ENCODE assay signal across 7 cellular contexts in genomic region chr2:20609349-20609994, GRCh38. TPM values are rescaled to one million over a fixed set of nuclear protein-coding genes. Genes with fewer than 3 reads are reported as not detected.
DNase-seq lines count a peak whose midpoint lies in the region; ATAC-seq and TF ChIP-seq lines count a peak whose summit lies in the region.

No MANE protein-coding gene starts in this region.

- H3K4me3 ChIP-seq in ascending aorta (no peak overlapping the region), neuronal stem cell (ENCODE audit: low read length in 2 of 2) (no peak overlapping the region)

- no peak overlapping the region for H4K8ac ChIP-seq in neuronal stem cell (ENCODE audit: low read depth, low read length)

- no peak for TF ChIP-seq CTCF in ascending aorta (IDR thresholded peaks at IDR 0.05)

- no peak overlapping the region for H2BK12ac ChIP-seq in neuronal stem cell (ENCODE audit: low read length)

- no peak overlapping the region for H2BK120ac ChIP-seq in neuronal stem cell (ENCODE audit: low read depth, low read length)

- H3K4me2 ChIP-seq in neuronal stem cell (ENCODE audit: insufficient read depth, low read length, poor library complexity, severe bottlenecking), result no peak overlapping the region

- no peak overlapping the region for H3K23ac ChIP-seq in neuronal stem cell (ENCODE audit: low read depth, low read length, poor library complexity)

- H3K14ac ChIP-seq in neuronal stem cell (ENCODE audit: low read length), result no peak overlapping the region

- H3K36me3 Mint-ChIP-seq in activated T-helper 1 cell treated with anti-CD3 and anti-CD28 coated beads, Interleukin-12 subunit alpha, Interleukin-12 subunit beta, Interleukin-2, Interleukin-4 antibody, amounts not matched to agents 30 ng/mL and 10 ng/mL and 1 ng/mL, durations not matched to agents 14 hours and 24 hours and 36 hours (ENCODE audit: low read depth), result no peaks in the 10 kb centered on the region

- no peak overlapping the region for H2BK15ac ChIP-seq in neuronal stem cell (ENCODE audit: low read length)

- DNase-seq in NCI-H1694 treated with DMSO at 0.1 percent for 48 hours (lab: John Stamatoyannopoulos, UW) (peak; percentile 78), ascending aorta (ENCODE audit: low spot score in 2 of 2) (peak; percentile 8 to 70), iris pigment epithelial cell (ENCODE audit: low read depth) (peak; percentile 53), neuronal stem cell (ENCODE audit: low spot score) (no peak)
- DNase-seq in activated T-helper 1 cell treated with anti-CD3 and anti-CD28 coated beads, Interleukin-12 subunit alpha, Interleukin-12 subunit beta, Interleukin-2, Interleukin-4 antibody, amounts not matched to agents 30 ng/mL and 10 ng/mL and 1 ng/mL, durations not matched to agents 14 hours and 24 hours and 36 hours (ENCODE audit: low spot score), result no peak

- peaks cover 4% of the 10 kb centered on the region for H3K27me3 Mint-ChIP-seq in activated T-helper 1 cell treated with anti-CD3 and anti-CD28 coated beads, Interleukin-12 subunit alpha, Interleukin-12 subunit beta, Interleukin-2, Interleukin-4 antibody, amounts not matched to agents 30 ng/mL and 10 ng/mL and 1 ng/mL, durations not matched to agents 14 hours and 24 hours and 36 hours (ENCODE audit: insufficient read depth)

- H3K4me1 ChIP-seq in ascending aorta, result peaks cover 9 to 20% of the 10 kb centered on the region in 2 donors
- H3K4me1 ChIP-seq in neuronal stem cell (ENCODE audit: control insufficient read depth in 2 of 2, insufficient read depth in 1 of 2, low read depth in 1 of 2, low read length in 2 of 2), result peaks cover 9 to 10% of the 10 kb centered on the region in 2 donors

- no peak for ATAC-seq in HG03457 (IDR thresholded peaks at IDR 0.05; ENCODE audit: unreplicated experiment)

- H3K27ac ChIP-seq in ascending aorta, result peak overlapping the region in 1 of 2 donors; percentile 14
- H3K27ac ChIP-seq in temporal lobe (ENCODE audit: low read depth, low read length), result peak overlapping the region; percentile 3
- no peak overlapping the region for H3K27ac ChIP-seq in neuronal stem cell (replicated peaks; ENCODE audit: low read length)

- no peaks in the 10 kb centered on the region for H3K4me1 Mint-ChIP-seq in activated T-helper 1 cell treated with anti-CD3 and anti-CD28 coated beads, Interleukin-12 subunit alpha, Interleukin-12 subunit beta, Interleukin-2, Interleukin-4 antibody, amounts not matched to agents 30 ng/mL and 10 ng/mL and 1 ng/mL, durations not matched to agents 14 hours and 24 hours and 36 hours (ENCODE audit: low read depth)

- H3K36me3 ChIP-seq in ascending aorta, result no peaks in the 10 kb centered on the region
- no peaks in the 10 kb centered on the region for H3K36me3 ChIP-seq in neuronal stem cell (replicated peaks in 1 of 2; ENCODE audit: control insufficient read depth in 2 of 2, insufficient read depth in 2 of 2, low read length in 2 of 2)

- no peaks in the 10 kb centered on the region for H3K9me3 ChIP-seq in ascending aorta
- peaks cover 0 to 4% of the 10 kb centered on the region in 2 donors for H3K9me3 ChIP-seq in neuronal stem cell (replicated peaks in 1 of 2; ENCODE audit: control insufficient read depth in 2 of 2, insufficient read depth in 1 of 2, low read depth in 1 of 2, low read length in 2 of 2)

- no peak overlapping the region for H2BK5ac ChIP-seq in neuronal stem cell (ENCODE audit: low read length)

- H3K9me3 Mint-ChIP-seq in activated T-helper 1 cell treated with anti-CD3 and anti-CD28 coated beads, Interleukin-12 subunit alpha, Interleukin-12 subunit beta, Interleukin-2, Interleukin-4 antibody, amounts not matched to agents 30 ng/mL and 10 ng/mL and 1 ng/mL, durations not matched to agents 14 hours and 24 hours and 36 hours, result peaks cover 8% of the 10 kb centered on the region

- no peak overlapping the region for H3K4ac ChIP-seq in neuronal stem cell (ENCODE audit: low read length)

- H3K79me1 ChIP-seq in neuronal stem cell (ENCODE audit: low read depth, low read length), result no peaks in the 10 kb centered on the region

- H3K18ac ChIP-seq in neuronal stem cell (ENCODE audit: low read length), result no peak overlapping the region

- H4K91ac ChIP-seq in neuronal stem cell (ENCODE audit: low read depth, low read length, poor library complexity), result no peak overlapping the region

- no CpG with 5 or more reads among the region's 7 CpGs for WGBS in neuronal stem cell (ENCODE audit: extremely low coverage in 2 of 2, insufficient read length in 2 of 2, insufficient replicate concordance in 1 of 2), 2 donors

- no peaks in the 10 kb centered on the region for H3K27me3 ChIP-seq in ascending aorta
- no peaks in the 10 kb centered on the region for H3K27me3 ChIP-seq in neuronal stem cell (ENCODE audit: control insufficient read depth in 3 of 3, insufficient read depth in 3 of 3, low read depth in 1 of 3, low read length in 3 of 3)

- H2AK5ac ChIP-seq in neuronal stem cell (ENCODE audit: low read depth, low read length), result no peak overlapping the region

- H3K27ac Mint-ChIP-seq in activated T-helper 1 cell treated with anti-CD3 and anti-CD28 coated beads, Interleukin-12 subunit alpha, Interleukin-12 subunit beta, Interleukin-2, Interleukin-4 antibody, amounts not matched to agents 30 ng/mL and 10 ng/mL and 1 ng/mL, durations not matched to agents 14 hours and 24 hours and 36 hours, result no peak overlapping the region

- no peak overlapping the region for H3K9ac ChIP-seq in neuronal stem cell (ENCODE audit: low read depth, low read length, poor library complexity)

- no peak overlapping the region for H3K4me3 Mint-ChIP-seq in activated T-helper 1 cell treated with anti-CD3 and anti-CD28 coated beads, Interleukin-12 subunit alpha, Interleukin-12 subunit beta, Interleukin-2, Interleukin-4 antibody, amounts not matched to agents 30 ng/mL and 10 ng/mL and 1 ng/mL, durations not matched to agents 14 hours and 24 hours and 36 hours

- no peak overlapping the region for H2AFZ ChIP-seq in neuronal stem cell (ENCODE audit: low read length)

- intact Hi-C loops in ascending aorta (cut with DNase I), result no loop called here
- intact Hi-C loops in activated T-helper 1 cell treated with anti-CD3 and anti-CD28 coated beads, Interleukin-12 subunit alpha, Interleukin-12 subunit beta, Interleukin-2, Interleukin-4 antibody, amounts not matched to agents 30 ng/mL and 10 ng/mL and 1 ng/mL, durations not matched to agents 14 hours and 24 hours and 36 hours (cut with micrococcal nuclease), result no loop called here

RNA-seq across cellular contexts. Expression of gene HS1BP3, which starts 41.4 kb away (rescaled TPM):
- total RNA-seq in ascending aorta (40.0 TPM), temporal lobe (6.9 TPM)
- polyA plus RNA-seq in neuronal stem cell (2013, experiment 1 of 2), result 13.1 TPM
- 12.9 TPM for polyA plus RNA-seq in neuronal stem cell (2013, experiment 2 of 2)
- 9.1 and 10.2 TPM in 2 replicates for total RNA-seq in activated T-helper 1 cell treated with anti-CD3 and anti-CD28 coated beads, Interleukin-12 subunit alpha, Interleukin-12 subunit beta, Interleukin-2, Interleukin-4 antibody, amounts not matched to agents 30 ng/mL and 10 ng/mL and 1 ng/mL, durations not matched to agents 14 hours and 24 hours and 36 hours

RNA-seq across cellular contexts. Expression of gene GDF7, which starts 57.5 kb away (rescaled TPM):
- 11.6 TPM for total RNA-seq in ascending aorta
- under 0.01 TPM for total RNA-seq in temporal lobe
- 0.04 TPM for polyA plus RNA-seq in neuronal stem cell (2013, experiment 1 of 2)
- 0.06 TPM for polyA plus RNA-seq in neuronal stem cell (2013, experiment 2 of 2)
- total RNA-seq in activated T-helper 1 cell treated with anti-CD3 and anti-CD28 coated beads, Interleukin-12 subunit alpha, Interleukin-12 subunit beta, Interleukin-2, Interleukin-4 antibody, amounts not matched to agents 30 ng/mL and 10 ng/mL and 1 ng/mL, durations not matched to agents 14 hours and 24 hours and 36 hours, result 0.10 and 0.15 TPM in 2 replicates

Comparison
In these comparisons a context has a peak if more than half of its experiments do, and no peak if none do; other contexts are left out.
1. DNase-seq: peak in NCI-H1694 treated with DMSO at 0.1 percent for 48 hours (single experiment), ascending aorta (2 of 2) and iris pigment epithelial cell (single experiment); none in neuronal stem cell (single experiment) and activated T-helper 1 cell treated with anti-CD3 and anti-CD28 coated beads, Interleukin-12 subunit alpha, Interleukin-12 subunit beta, Interleukin-2, Interleukin-4 antibody, amounts not matched to agents 30 ng/mL and 10 ng/mL and 1 ng/mL, durations not matched to agents 14 hours and 24 hours and 36 hours (single experiment).
2. RNA of gene GDF7, which starts 57.5 kb away (total RNA-seq): 11.6 TPM in ascending aorta (single experiment); 0.10 to 0.15 TPM in activated T-helper 1 cell treated with anti-CD3 and anti-CD28 coated beads, Interleukin-12 subunit alpha, Interleukin-12 subunit beta, Interleukin-2, Interleukin-4 antibody, amounts not matched to agents 30 ng/mL and 10 ng/mL and 1 ng/mL, durations not matched to agents 14 hours and 24 hours and 36 hours and under 0.01 TPM in temporal lobe (single experiment); every median in the first group is over 10 times any median in the second.